8 cellular contexts compared by ENCODE assay signal in the genomic region with DNA sequence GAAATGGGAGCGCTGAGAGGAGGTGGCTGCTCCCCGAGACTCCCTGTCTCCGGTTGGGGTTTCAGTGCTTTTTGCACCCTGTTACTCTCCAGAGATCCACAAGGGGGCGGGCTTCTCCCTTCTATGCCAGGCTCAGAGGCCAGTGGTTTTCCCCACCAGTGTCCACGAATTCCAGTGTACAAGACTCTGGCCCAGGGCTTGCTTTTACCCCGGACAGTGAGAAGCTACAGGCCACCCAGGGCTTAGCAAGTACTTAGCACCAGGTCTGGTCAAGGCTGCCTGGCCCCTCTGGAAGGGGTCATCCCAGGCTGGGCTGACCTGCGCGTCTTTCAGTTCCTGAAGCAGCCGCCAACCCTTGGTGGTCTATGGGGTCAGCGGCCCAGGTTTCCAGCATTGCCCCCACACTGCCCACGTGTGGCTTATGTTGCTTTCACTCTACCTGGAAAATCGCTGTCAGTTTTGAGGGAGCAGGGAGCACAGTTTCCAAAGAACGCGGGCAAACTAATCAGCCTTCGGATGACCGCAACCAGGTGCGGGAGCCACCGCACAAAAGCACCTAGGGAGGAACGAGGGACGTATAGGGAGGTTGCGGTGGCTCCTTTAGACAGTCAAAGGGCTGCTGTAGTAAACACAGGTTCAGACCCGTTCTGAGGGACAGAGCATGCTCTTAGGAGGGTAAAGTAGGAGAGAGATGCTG. TPM values are rescaled to one million over a fixed set of nuclear protein-coding genes. Genes with fewer than 3 reads are reported as not detected.
DNase-seq lines count a peak whose midpoint lies in the region; ATAC-seq and TF ChIP-seq lines count a peak whose summit lies in the region.

No MANE protein-coding gene starts in this region.

- no peak overlapping the region for H3K56ac ChIP-seq in IMR-90 (ENCODE audit: extremely low read depth, insufficient read depth, low read length)

- H2BK120ac ChIP-seq in IMR-90 (ENCODE audit: low read depth, low read length), result peak overlapping the region; percentile 45; the same call in 1 of the 2 replicates

- POLR2A ChIA-PET in IMR-90 (lab: Charles Lee; ENCODE audit: unreplicated experiment), result no interaction called here

- no peak overlapping the region for H2BK15ac ChIP-seq in IMR-90 (ENCODE audit: low read depth, low read length)

- TF ChIP-seq RAD21 in IMR-90 (IDR thresholded peaks at IDR 0.05; ENCODE audit: low read length), result peak; percentile 83

- peaks cover 25% of the 10 kb centered on the region for H3K27me3 ChIP-seq in IMR-90 (ENCODE audit: control insufficient read depth, insufficient read depth, low read length)

- H2AFZ ChIP-seq in IMR-90 (replicated peaks; ENCODE audit: low read length, poor library complexity), result peak overlapping the region; percentile 71

- peak; percentile 92 for ATAC-seq in IMR-90 (ENCODE audit: low read depth)
- no peak for ATAC-seq in GM21367 (IDR thresholded peaks at IDR 0.05; ENCODE audit: unreplicated experiment)

- H3K9me3 ChIP-seq in IMR-90 (ENCODE audit: control insufficient read depth, insufficient read depth, low read length), result no peaks in the 10 kb centered on the region

- no peak overlapping the region for H2BK5ac ChIP-seq in IMR-90 (ENCODE audit: low read depth, low read length, poor library complexity, severe bottlenecking)

- CTCF ChIA-PET in IMR-90 (lab: Yijun Ruan, JAX), result interaction anchor here (0.7 to 1.4 kb wide), 5 partner anchors 12 to 1833 kb away, joined by 3 to 5 read pairs (median 4); no protein-coding TSS in a partner anchor

- H2AK9ac ChIP-seq in IMR-90 (replicated peaks; ENCODE audit: low read depth, low read length, poor library complexity), result peak overlapping the region; percentile 8

- no peak overlapping the region for H3K18ac ChIP-seq in IMR-90 (ENCODE audit: low read depth, low read length)

- dilution Hi-C loops in IMR-90 (cut with HindIII; ENCODE audit: low sequenced_read_pairs, unreplicated experiment), result no loop called here

- no peak overlapping the region for H3K27ac ChIP-seq in IMR-90 (ENCODE audit: insufficient read depth, low read length)

- H3K4me1 ChIP-seq in IMR-90 (ENCODE audit: control insufficient read depth, insufficient read depth, low read length), result 0 out of 2 replicates have a peak, but pooled peaks cover 2% of the 10 kb centered on the region

- no peak overlapping the region for H2AK5ac ChIP-seq in IMR-90 (ENCODE audit: low read depth, low read length)

- no peaks in the 10 kb centered on the region for H4K20me1 ChIP-seq in IMR-90 (ENCODE audit: insufficient read depth, low read length)

- H3K9me1 ChIP-seq in IMR-90 (ENCODE audit: insufficient read depth, low read length), result no peaks in the 10 kb centered on the region

- H4K5ac ChIP-seq in IMR-90 (ENCODE audit: low read depth, low read length), result no peak overlapping the region

- DNase-seq in NCI-H2029 treated with DMSO at 0.1 percent for 48 hours (lab: John Stamatoyannopoulos, UW) (peak; percentile 7), NCI-H2029 (lab: John Stamatoyannopoulos, UW) (no peak), IMR-90 (peak; percentile 37), UCSD-AML1 (lab: John Stamatoyannopoulos, UW; ENCODE audit: unreplicated experiment) (peak; percentile 59), cardiac fibroblast (ENCODE audit: low read depth in 2 of 2) (peak; percentile 58 to 59), left kidney (ENCODE audit: low read depth, low spot score) (peak; percentile 67)
- peak in 2 of 3 experiments; percentile 22 to 26 for DNase-seq in stimulated activated CD4-positive, alpha-beta T cell treated with anti-CD3 and anti-CD28 coated beads, TNF-alpha, amount 100 ng/mL, for 24 hours (ENCODE audit: low read depth in 3 of 3)

- H4K8ac ChIP-seq in IMR-90 (ENCODE audit: low read depth in 2 of 2, low read length in 2 of 2), result peak overlapping the region in 1 of 2 experiments; percentile 41; a peak in 1 of 4 replicates

- H3K79me1 ChIP-seq in IMR-90 (ENCODE audit: low read depth in 1 of 2, low read length in 2 of 2), result no peaks in the 10 kb centered on the region

- in situ Hi-C loops in IMR-90 (cut with MboI; ENCODE audit: low sequenced_read_pairs), result loop anchor here (5.0 to 10.0 kb wide), 2 partner anchors 212 to 434 kb away; no protein-coding TSS in a partner anchor

- intact Hi-C loops in IMR-90 (cut with micrococcal nuclease), result loop anchor here (1.0 to 2.0 kb wide), 3 partner anchors 209 to 430 kb away; no protein-coding TSS in a partner anchor

- no peak overlapping the region for H2BK20ac ChIP-seq in IMR-90 (ENCODE audit: low read depth, low read length)

- H3K4me3 ChIP-seq in IMR-90 (ENCODE audit: insufficient read depth, low read depth, low read length) (no peak overlapping the region), cardiac fibroblast (replicated peaks in 1 of 2; ENCODE audit: low read depth in 2 of 2, low read length in 2 of 2) (no peak overlapping the region)

- H3K36me3 ChIP-seq in IMR-90 (ENCODE audit: control insufficient read depth, insufficient read depth, low read length), result no peaks in the 10 kb centered on the region

- H3K4ac ChIP-seq in IMR-90 (ENCODE audit: low read depth, low read length), result no peak overlapping the region

- no peak overlapping the region for H3K23ac ChIP-seq in IMR-90 (ENCODE audit: low read depth, low read length)

- no TSS peak for BruUV-seq in IMR-90 (replicated peaks; lab: Mats Ljungman, UMichigan)

- 73% methylated on average over 12 of the region's 22 CpGs; no CpG with 5 or more reads in 1 of the 2 experiments for WGBS in IMR-90 (ENCODE audit: extremely low coverage in 2 of 2, insufficient read length in 1 of 2), 2 experiments

- H3K14ac ChIP-seq in IMR-90 (replicated peaks; ENCODE audit: low read depth, low read length), result 0 out of 2 replicates have a peak overlapping the region, but pooled peaks have one; percentile 18

- TF ChIP-seq POLR2A in IMR-90 (IDR thresholded peaks at IDR 0.05; ENCODE audit: low read depth, low read length), result no peak

- H3K4me2 ChIP-seq in IMR-90 (ENCODE audit: low read depth, low read length), result peak overlapping the region; percentile 81

- H3K9ac ChIP-seq in IMR-90 (ENCODE audit: low read depth, low read length), result no peak overlapping the region

- TF ChIP-seq CTCF in IMR-90 (conservative IDR thresholded peaks at IDR 0.05; ENCODE audit: low read depth, low read length) (peak; percentile 79), cardiac fibroblast (IDR thresholded peaks at IDR 0.05; ENCODE audit: low read depth, low read length) (peak; percentile 84)

- H4K91ac ChIP-seq in IMR-90 (ENCODE audit: insufficient read depth, low read depth, low read length), result no peak overlapping the region

TF ChIP-seq in IMR-90, 13 proteins besides CTCF, POLR2A, EP300 and RAD21:
- TF ChIP-seq NFE2L2 (IDR thresholded peaks at IDR 0.05; ENCODE audit: low read depth, low read length) (no peak), CEBPB (IDR thresholded peaks at IDR 0.05; ENCODE audit: low read depth, low read length) (no peak), SMC3 (IDR thresholded peaks at IDR 0.05; ENCODE audit: low read depth, low read length) (peak; percentile 86), RCOR1 (IDR thresholded peaks at IDR 0.05; ENCODE audit: insufficient replicate concordance, low read length) (no peak)

RNA-seq across cellular contexts. Expression of a gene that starts 6.8 kb away (rescaled TPM):
- not detected in 2 replicates for total RNA-seq in IMR-90 (2012; rRNA removed)
- 0.15 TPM in 1 of 2 replicates, not detected in the other for polyA plus RNA-seq in IMR-90 (2012; rRNA removed)
- polyA plus RNA-seq in IMR-90 (2012; cell fraction: cytosol; rRNA removed), result 0.06 and 0.07 TPM in 2 replicates
- polyA plus RNA-seq in IMR-90 (2012; cell fraction: nucleus; rRNA removed; ENCODE audit: low replicate concordance), result 0.37 and 0.38 TPM in 2 replicates

RNA-seq across cellular contexts. Expression of a gene that starts 19.9 kb away (rescaled TPM):
- total RNA-seq in IMR-90 (2012; rRNA removed), result under 0.01 TPM in 1 of 2 replicates, not detected in the other
- 0.01 and 0.02 TPM in 2 replicates for polyA plus RNA-seq in IMR-90 (2012; rRNA removed)
- 0.06 and 0.11 TPM in 2 replicates for polyA plus RNA-seq in IMR-90 (2012; cell fraction: cytosol; rRNA removed)
- 0.13 and 0.20 TPM in 2 replicates for polyA plus RNA-seq in IMR-90 (2012; cell fraction: nucleus; rRNA removed; ENCODE audit: low replicate concordance)
